ENCODE assay signal across 9 cellular contexts in genomic region chr20:31710423-31711250, GRCh38. TPM values are rescaled to one million over a fixed set of nuclear protein-coding genes. Genes with fewer than 3 reads are reported as not detected.
DNase-seq lines count a peak whose midpoint lies in the region; ATAC-seq and TF ChIP-seq lines count a peak whose summit lies in the region.
"Had no signal": no experiment of that assay in that cellular context is flagged by ENCODE, and none has a peak within 500 bp of the region (broad histone marks: within the 10 kb centered on the region; RNA-seq: fewer than 3 reads in every experiment).

No MANE protein-coding gene starts in this region.

- BruUV-seq in Calu3 (replicated peaks; lab: Mats Ljungman, UMichigan) = no TSS peak

- H3K27me3 Mint-ChIP-seq in Calu3 (ENCODE audit: unreplicated experiment) (no peaks in the 10 kb centered on the region), osteocyte (ENCODE audit: unreplicated experiment) (no peaks in the 10 kb centered on the region)
- H3K27me3 Mint-ChIP-seq in central memory CD8-positive, alpha-beta T cell = no peaks in the 10 kb centered on the region

- H3K27ac Mint-ChIP-seq in Calu3 (ENCODE audit: unreplicated experiment) (peak overlapping the region; percentile 94), osteocyte (ENCODE audit: unreplicated experiment) (peak overlapping the region; percentile 98)
- H3K27ac Mint-ChIP-seq in central memory CD8-positive, alpha-beta T cell (ENCODE audit: low read depth) = peak overlapping the region; percentile 86

- ATAC-seq in central memory CD8-positive, alpha-beta T cell (replicated peaks; ENCODE audit: extremely low read depth, poor library complexity, severe bottlenecking) = no peak
- no peak for ATAC-seq in HG03095 (IDR thresholded peaks at IDR 0.05; ENCODE audit: unreplicated experiment)

- CTCF ChIA-PET in Calu3 (lab: Charles Lee) = interaction anchor here (1.0 to 3.9 kb wide), 2 partner anchors 12 to 153 kb away, joined by 4 to 32 read pairs; partner anchors contain the start of gene BCL2L1

- intact Hi-C loops in Calu3 (cut with micrococcal nuclease; ENCODE audit: unreplicated experiment) = no loop called here

- H3K4me1 Mint-ChIP-seq in Calu3 (ENCODE audit: low read depth, unreplicated experiment) = peaks cover 100% of the 10 kb centered on the region
- H3K4me1 Mint-ChIP-seq in central memory CD8-positive, alpha-beta T cell = peaks cover 88% of the 10 kb centered on the region
- peaks cover 61% of the 10 kb centered on the region for H3K4me1 Mint-ChIP-seq in osteocyte (ENCODE audit: unreplicated experiment)

- peaks cover 98% of the 10 kb centered on the region for H3K36me3 Mint-ChIP-seq in Calu3 (ENCODE audit: insufficient read depth, unreplicated experiment)
- peaks cover 22% of the 10 kb centered on the region for H3K36me3 Mint-ChIP-seq in central memory CD8-positive, alpha-beta T cell (ENCODE audit: insufficient read depth)
- H3K36me3 Mint-ChIP-seq in osteocyte (ENCODE audit: unreplicated experiment) = peaks cover 30% of the 10 kb centered on the region

- TF ChIP-seq CTCF in Calu3 (IDR thresholded peaks at IDR 0.05; ENCODE audit: unreplicated experiment) (no peak), osteocyte (IDR thresholded peaks at IDR 0.05) (no peak)

- peak overlapping the region; percentile 97 for H3K4me3 Mint-ChIP-seq in Calu3 (ENCODE audit: low read depth, unreplicated experiment)
- no peak overlapping the region for H3K4me3 Mint-ChIP-seq in central memory CD8-positive, alpha-beta T cell
- no peak overlapping the region for H3K4me3 Mint-ChIP-seq in osteocyte (ENCODE audit: unreplicated experiment)

- no peak for DNase-seq in Calu3
- DNase-seq in NCI-H2171 treated with DMSO at 0.1 percent for 48 hours (lab: John Stamatoyannopoulos, UW) = peak; percentile 91
- DNase-seq in central memory CD8-positive, alpha-beta T cell (ENCODE audit: low spot score in 2 of 2) = no peak
- DNase-seq in osteocyte (ENCODE audit: extremely low spot score, unreplicated experiment) = no peak
- no peak for DNase-seq in stimulated activated CD8-positive, alpha-beta memory T cell treated with anti-CD3 and anti-CD28 coated beads, Interleukin-4, amount 100 ng/mL, for 48 hours
- DNase-seq in DMS114 treated with DMSO at 0.1 percent for 48 hours (lab: John Stamatoyannopoulos, UW; ENCODE audit: unreplicated experiment) = no peak
- no peak for DNase-seq in KG1 (lab: John Stamatoyannopoulos, UW)

- H3K9me3 Mint-ChIP-seq in Calu3 (ENCODE audit: low read depth, unreplicated experiment) = no peaks in the 10 kb centered on the region
- H3K9me3 Mint-ChIP-seq in central memory CD8-positive, alpha-beta T cell = no peaks in the 10 kb centered on the region
- no peaks in the 10 kb centered on the region for H3K9me3 Mint-ChIP-seq in osteocyte (ENCODE audit: unreplicated experiment)
- H3K9me3 Mint-ChIP-seq: T-helper 1 cell treated with Interleukin-12 subunit alpha and Interleukin-12 subunit beta and Interleukin-4 antibody, amounts not matched to agents 30 μg/mL and 1 μg/mL, for 36 hours had no signal

RNA-seq across cellular contexts. Expression of gene BCL2L1, which starts 12.0 kb away (rescaled TPM):
- total RNA-seq in Calu3 (2022) (290 and 321 TPM in 2 replicates), osteocyte (67.0 and 69.4 TPM in 2 replicates)

RNA-seq across cellular contexts. Expression of gene TPX2, which starts 28.5 kb away (rescaled TPM):
- total RNA-seq in Calu3 (2022) (157 and 179 TPM in 2 replicates), osteocyte (22.6 and 25.5 TPM in 2 replicates)
